In the genomic region with DNA sequence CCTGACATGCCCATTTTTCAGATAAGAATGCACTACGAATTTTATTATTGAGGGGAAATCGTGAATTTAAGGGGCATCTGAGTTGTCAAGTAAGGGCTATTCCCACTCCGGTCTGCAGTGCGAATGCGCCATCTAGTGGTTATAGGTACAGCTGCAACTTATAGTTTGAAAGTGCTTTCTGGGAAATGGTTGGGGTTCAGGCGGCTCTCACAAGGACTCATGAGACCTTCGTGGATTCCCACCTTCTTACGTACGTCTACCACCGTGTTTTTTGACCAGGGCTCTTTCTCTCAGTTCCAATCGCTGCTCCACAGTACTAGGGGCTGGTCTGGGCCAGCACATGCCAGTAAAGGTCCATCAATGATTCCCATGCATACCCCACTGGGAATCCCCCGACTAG, we compare ENCODE assay signal across 1 cellular context.
A peak's percentile ranks its signal among the peaks of the same experiment; 100 is the strongest.
TF ChIP-seq lines count a peak whose summit lies in the region.

No MANE protein-coding gene starts in this region.

TF ChIP-seq in SK-N-SH, 30 proteins besides CTCF, POLR2A, EP300 and RAD21:
- no peak for TF ChIP-seq MXI1 (IDR thresholded peaks at IDR 0.05; ENCODE audit: low read depth, low read length)
- TF ChIP-seq FOXJ3 (CRISPR knock-in tag; IDR thresholded peaks at IDR 0.05), result no peak
- TF ChIP-seq, protein P1, sequence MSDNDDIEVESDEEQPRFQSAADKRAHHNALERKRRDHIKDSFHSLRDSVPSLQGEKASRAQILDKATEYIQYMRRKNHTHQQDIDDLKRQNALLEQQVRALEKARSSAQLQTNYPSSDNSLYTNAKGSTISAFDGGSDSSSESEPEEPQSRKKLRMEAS (IDR thresholded peaks at IDR 0.05; ENCODE audit: low read depth), result no peak
- TF ChIP-seq GATA2 (CRISPR knock-in tag; IDR thresholded peaks at IDR 0.05), result no peak
- TF ChIP-seq JUND (IDR thresholded peaks at IDR 0.05), result no peak
- TF ChIP-seq SMC3 (IDR thresholded peaks at IDR 0.05; ENCODE audit: low read depth, low read length), result peak; percentile 74
- TF ChIP-seq USF2 (IDR thresholded peaks at IDR 0.05; ENCODE audit: borderline replicate concordance, low read depth, low read length), result no peak
- no peak for TF ChIP-seq RXRA (IDR thresholded peaks at IDR 0.05; ENCODE audit: borderline replicate concordance, low read depth)
